Comparison of ENCODE assay signal across 15 cellular contexts in the genomic region with DNA sequence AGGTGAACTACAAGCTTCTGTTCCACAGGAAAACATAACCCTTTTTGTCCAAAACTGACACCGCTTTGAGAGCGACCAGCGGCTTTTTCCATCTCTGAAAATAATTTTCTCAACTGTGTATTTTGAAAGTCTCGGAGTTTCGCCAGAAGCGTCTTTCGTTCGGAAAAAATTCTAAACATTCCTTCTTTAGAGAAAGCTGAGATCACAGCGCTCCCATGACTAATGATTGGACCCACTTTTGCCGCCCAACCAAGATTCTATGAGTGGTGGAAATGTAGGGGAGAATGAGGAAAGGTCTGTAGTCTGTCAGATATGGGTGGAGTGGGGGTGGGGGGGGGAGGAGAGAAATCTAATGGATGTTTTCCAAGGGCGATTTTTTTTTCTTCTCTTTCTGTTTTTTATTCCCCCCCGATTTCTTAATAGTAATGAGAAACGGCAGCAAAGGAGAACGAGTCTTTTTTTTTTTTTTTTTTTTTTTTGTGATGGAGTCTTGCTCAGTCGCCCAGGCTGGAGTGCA.
"Had no signal": no experiment of that assay in that cellular context is flagged by ENCODE, and none has a peak within 500 bp of the region (broad histone marks: within the 10 kb centered on the region; RNA-seq: fewer than 3 reads in every experiment).

No MANE protein-coding gene starts in this region.

- H3K4me3 Mint-ChIP-seq: activated B cell treated with CpG ODN at 0.5 μM for 24 hours; activated T-helper 1 cell treated with anti-CD3 and anti-CD28 coated beads, Interleukin-12 subunit alpha, Interleukin-12 subunit beta, Interleukin-2, Interleukin-4 antibody, amounts not matched to agents 30 ng/mL and 10 ng/mL and 1 ng/mL, durations not matched to agents 14 hours and 24 hours and 36 hours; brain; central memory CD8-positive, alpha-beta T cell; nephron; T-helper 2 cell treated with Interferon-gamma antibody and Interleukin-4, amounts not matched to agents 5 μg/mL and 100 μg/mL, for 36 hours; type B pancreatic cell had no signal

- H3K36me3 Mint-ChIP-seq: brain, type B pancreatic cell had no signal

- DNase-seq: activated B cell treated with CpG ODN at 0.5 μM for 24 hours; activated naive CD4-positive, alpha-beta T cell treated with Interleukin-2 at 50 U/mL for 16 hours; amygdala; cortex of kidney; effector CD8-positive, alpha-beta T cell; head of caudate nucleus; nucleus accumbens; right cardiac atrium; small intestine had no signal

- H3K27ac Mint-ChIP-seq: activated B cell treated with CpG ODN at 0.5 μM for 24 hours; brain; nephron; T-helper 2 cell treated with Interferon-gamma antibody and Interleukin-4, amounts not matched to agents 5 μg/mL and 100 μg/mL, for 36 hours; type B pancreatic cell had no signal
